15 cellular contexts compared by ENCODE assay signal in the genomic region with DNA sequence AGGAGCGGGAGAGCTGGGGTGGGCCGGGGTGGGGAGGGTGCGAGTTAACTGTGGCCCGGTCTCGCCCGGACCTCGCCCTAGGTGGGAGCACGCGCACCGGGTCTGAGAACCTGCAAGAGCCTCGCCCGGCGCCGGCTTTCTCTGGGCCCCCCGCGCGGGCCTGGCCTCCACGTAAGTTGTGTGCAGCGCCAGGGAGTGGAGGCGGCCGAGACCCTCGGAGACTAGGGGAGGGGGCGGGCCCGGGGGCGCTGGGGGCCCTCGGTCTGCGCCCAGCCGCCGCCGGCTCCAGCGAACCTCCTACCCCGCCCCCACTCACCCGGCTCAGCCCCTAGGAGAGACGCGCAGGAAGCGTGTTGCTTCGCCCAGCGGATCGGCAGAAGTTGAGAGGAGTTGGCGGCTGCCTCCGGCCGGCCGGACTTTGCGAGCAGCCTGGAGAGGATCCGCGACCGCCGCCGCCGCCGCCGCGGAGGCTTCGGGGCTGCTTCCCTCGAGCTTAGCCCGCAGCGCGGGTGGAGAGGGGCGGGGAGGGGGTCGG. TPM values are rescaled to one million over a fixed set of nuclear protein-coding genes. Genes with fewer than 3 reads are reported as not detected.
A peak's percentile ranks its signal among the peaks of the same experiment; 100 is the strongest.
DNase-seq lines count a peak whose midpoint lies in the region; ATAC-seq and TF ChIP-seq lines count a peak whose summit lies in the region.
"Had no signal": no experiment of that assay in that cellular context is flagged by ENCODE, and none has a peak within 500 bp of the region (broad histone marks: within the 10 kb centered on the region; RNA-seq: fewer than 3 reads in every experiment).

Gene PRMT8 (plus strand): TSS at position 356 of the 535 bp plus-strand sequence. CDS start 423 bp downstream, outside the sequence.

- TF ChIP-seq CTCF in fibroblast of lung (conservative IDR thresholded peaks at IDR 0.05 in 1 of 2, IDR thresholded peaks at IDR 0.05 in 1 of 2; ENCODE audit: low read depth in 1 of 2, low read length in 2 of 2) (no peak), parathyroid adenoma (IDR thresholded peaks at IDR 0.05) (no peak)

- no peaks in the 10 kb centered on the region for H4K20me1 ChIP-seq in fibroblast of lung (ENCODE audit: control insufficient read depth, extremely low read depth, insufficient read depth, low read length)

- peak; percentile 35 for DNase-seq in NCI-H345 (lab: John Stamatoyannopoulos, UW)
- DNase-seq in NCI-H345 treated with DMSO at 0.1 percent for 48 hours (lab: John Stamatoyannopoulos, UW; ENCODE audit: unreplicated experiment): no peak
- DNase-seq in NCI-H2227 treated with DMSO at 0.1 percent for 48 hours (lab: John Stamatoyannopoulos, UW): peak; percentile 31
- DNase-seq in fibroblast of lung (ENCODE audit: low read depth in 2 of 2): peak; percentile 1
- DNase-seq in activated CD4-positive, alpha-beta T cell treated with anti-CD3 and anti-CD28 coated beads for 4 hours: no peak
- no peak for DNase-seq in stimulated activated CD4-positive, alpha-beta T cell treated with anti-CD3 and anti-CD28 coated beads, Interleukin-1b, Interleukin-23, amount 100 ng/mL, for 48 hours
- DNase-seq: activated CD8-positive, alpha-beta memory T cell treated with anti-CD3 and anti-CD28 coated beads, Interleukin-2, amount 10 ng/mL, durations not matched to agents 7 days and 5 days; IMR-90; stimulated activated CD4-positive, alpha-beta T cell treated with anti-CD3 and anti-CD28 coated beads, Interleukin-2, amount 100 ng/mL, for 48 hours; upper lobe of right lung had no signal

- H3K27ac ChIP-seq in fibroblast of lung (ENCODE audit: insufficient read depth, low read length) (no peak within 1 kb of the TSS), parathyroid adenoma (no peak within 1 kb of the TSS)
- H3K27ac ChIP-seq: upper lobe of right lung had no signal

- H2AFZ ChIP-seq in fibroblast of lung (ENCODE audit: low read length): no peak within 1 kb of the TSS
- H2AFZ ChIP-seq in parathyroid adenoma: peak within 1 kb of the TSS; percentile 90

- H3K4me3 ChIP-seq in fibroblast of lung (replicated peaks in 1 of 4; ENCODE audit: control extremely low read depth in 1 of 4, insufficient read depth in 1 of 4, low read depth in 3 of 4, low read length in 4 of 4) (no peak within 1 kb of the TSS), parathyroid adenoma (ENCODE audit: low read depth, low read length) (no peak within 1 kb of the TSS)
- H3K4me3 ChIP-seq: upper lobe of right lung had no signal

- H3K27me3 ChIP-seq in fibroblast of lung (ENCODE audit: control insufficient read depth, insufficient read depth, low read length): peaks cover 29% of the 10 kb centered on the region
- peaks cover 20% of the 10 kb centered on the region for H3K27me3 ChIP-seq in parathyroid adenoma (ENCODE audit: control insufficient read depth, insufficient read depth, low read length)

- H3K9ac ChIP-seq in fibroblast of lung (ENCODE audit: insufficient read depth, low read length) (no peak within 1 kb of the TSS), parathyroid adenoma (peak within 1 kb of the TSS; percentile 28)

- H3K4me2 ChIP-seq in fibroblast of lung (ENCODE audit: extremely low read depth, insufficient read depth, low read length): no peak within 1 kb of the TSS
- H3K4me2 ChIP-seq in parathyroid adenoma (ENCODE audit: low read length): no peak within 1 kb of the TSS

- H3K79me2 ChIP-seq in fibroblast of lung (ENCODE audit: control insufficient read depth, insufficient read depth, low read length) (no peaks in the 10 kb centered on the region), parathyroid adenoma (no peaks in the 10 kb centered on the region)

- no peak for ATAC-seq in HG02852 (IDR thresholded peaks at IDR 0.05; ENCODE audit: unreplicated experiment)
- ATAC-seq: activated CD8-positive, alpha-beta memory T cell treated with anti-CD3 and anti-CD28 coated beads, Interleukin-2, amount 10 ng/mL, durations not matched to agents 7 days and 5 days; HCT116; Panc1 had no signal

- H3K4me1 ChIP-seq in fibroblast of lung (ENCODE audit: control insufficient read depth, extremely low read depth, insufficient read depth, low read length): no peaks in the 10 kb centered on the region
- H3K4me1 ChIP-seq in parathyroid adenoma: peaks cover 9% of the 10 kb centered on the region
- H3K4me1 ChIP-seq: upper lobe of right lung had no signal

- no peaks in the 10 kb centered on the region for H3K9me3 ChIP-seq in fibroblast of lung (ENCODE audit: control insufficient read depth, insufficient read depth, low read depth, low read length)
- H3K9me3 ChIP-seq in parathyroid adenoma (ENCODE audit: control insufficient read depth, low read length): no peaks in the 10 kb centered on the region
- H3K9me3 ChIP-seq: upper lobe of right lung had no signal

- H3K36me3 ChIP-seq in fibroblast of lung (ENCODE audit: control insufficient read depth, insufficient read depth, low read length): no peaks in the 10 kb centered on the region
- H3K36me3 ChIP-seq in parathyroid adenoma (ENCODE audit: control insufficient read depth, insufficient read depth, low read length): no peaks in the 10 kb centered on the region
- H3K36me3 ChIP-seq: upper lobe of right lung had no signal

RNA-seq across cellular contexts. Expression of gene PRMT8, which starts in this region (rescaled TPM):
- not detected in 2 replicates for total RNA-seq in fibroblast of lung
- polyA plus RNA-seq in fibroblast of lung: not detected in 2 replicates
- polyA plus RNA-seq in fibroblast of lung (2012): not detected in 2 replicates
- polyA minus RNA-seq in fibroblast of lung (ENCODE audit: low replicate concordance): not detected in 2 replicates
- total RNA-seq: activated CD8-positive, alpha-beta memory T cell treated with anti-CD3 and anti-CD28 coated beads, Interleukin-2, amount 10 ng/mL, durations not matched to agents 7 days and 5 days; IMR-90; mononuclear cell; upper lobe of right lung had no signal
- polyA plus RNA-seq: IMR-90 had no signal

Comparison
In these comparisons a context has a peak if more than half of its experiments do, and no peak if none do; other contexts are left out.
1. DNase-seq: peak in NCI-H345 (single experiment) and NCI-H2227 treated with DMSO at 0.1 percent for 48 hours (single experiment); none in NCI-H345 treated with DMSO at 0.1 percent for 48 hours (single experiment), activated CD4-positive, alpha-beta T cell treated with anti-CD3 and anti-CD28 coated beads for 4 hours (0 of 2) and stimulated activated CD4-positive, alpha-beta T cell treated with anti-CD3 and anti-CD28 coated beads, Interleukin-1b, Interleukin-23, amount 100 ng/mL, for 48 hours (single experiment).
2. Peak in DNase-seq in fibroblast of lung; RNA of the gene not detected or under 1 TPM.